ENCODE assay signal across 1 cellular context in genomic region chr4:173505924-173506779, GRCh38.
TF ChIP-seq lines count a peak whose summit lies in the region.

No MANE protein-coding gene starts in this region.

TF ChIP-seq in GM23338, 12 proteins besides CTCF, POLR2A, EP300 and RAD21 (continued from another document):
- no peak for TF ChIP-seq REST (IDR thresholded peaks at IDR 0.05; ENCODE audit: unreplicated experiment)
